ENCODE assay signal across 29 cellular contexts in genomic region chr16:30179195-30179594, GRCh38. TPM values are rescaled to one million over a fixed set of nuclear protein-coding genes. Genes with fewer than 3 reads are reported as not detected.
A peak's percentile ranks its signal among the peaks of the same experiment; 100 is the strongest.
DNase-seq lines count a peak whose midpoint lies in the region; ATAC-seq, FAIRE-seq and TF ChIP-seq lines count a peak whose summit lies in the region.
"Had no signal": no experiment of that assay in that cellular context is flagged by ENCODE, and none has a peak within 500 bp of the region (broad histone marks: within the 10 kb centered on the region; RNA-seq: fewer than 3 reads in every experiment).

No MANE protein-coding gene starts in this region.

- no peaks in the 10 kb centered on the region; a peak in 1 of 5 replicates for H3K27me3 ChIP-seq in HepG2 (ENCODE audit: control insufficient read depth in 1 of 2, insufficient read depth in 2 of 2, low read length in 2 of 2)
- no peaks in the 10 kb centered on the region for H3K27me3 ChIP-seq in right lobe of liver
- H3K27me3 ChIP-seq: BE2C; BLaER1; BLaER1 treated with 17β-estradiol and CSF1 and Interleukin-3, amounts not matched to agents 10 nM and 100 nM had no signal

- peaks cover 18% of the 10 kb centered on the region for H3K4me1 Mint-ChIP-seq in stimulated activated memory B cell treated with anti-CD40 and anti-IgM and Interleukin-4, amounts not matched to agents 10 μg/mL and 1 μg/mL and 100 μg/mL, for 72 hours

- TF ChIP-seq POLR2A in HepG2 (IDR thresholded peaks at IDR 0.05; ENCODE audit: insufficient read depth in 1 of 2, low read depth in 2 of 2, low read length in 2 of 2) = no peak
- TF ChIP-seq POLR2A in right lobe of liver (IDR thresholded peaks at IDR 0.05) = no peak

- POLR2A ChIA-PET in HepG2 (lab: Yijun Ruan, JAX) (interaction anchor here (0.8 kb wide), 1 partner anchor 8 kb away, joined by 3 read pairs; no protein-coding TSS in a partner anchor), HEK293T (lab: Yijun Ruan, JAX) (interaction anchor here (0.8 kb wide), 1 partner anchor 451 kb away, joined by 3 read pairs; no protein-coding TSS in a partner anchor)

- no peaks in the 10 kb centered on the region for H3K79me2 ChIP-seq in HepG2 (ENCODE audit: insufficient read depth, low read length)

- in situ Hi-C loops in HepG2 (cut with HindIII; ENCODE audit: extremely low pct_ligation_motif_present, low pct_unique_long_range_greater_than_20kb) = no loop called here

- TF ChIP-seq RAD21 in HepG2 (CRISPR knock-in tag; IDR thresholded peaks at IDR 0.05) = no peak

- H3K4me3 Mint-ChIP-seq in stimulated activated memory B cell treated with anti-CD40 and anti-IgM and Interleukin-4, amounts not matched to agents 10 μg/mL and 1 μg/mL and 100 μg/mL, for 72 hours = no peak overlapping the region
- H3K4me3 Mint-ChIP-seq: B cell; CD14-positive monocyte; CD4-positive, alpha-beta memory T cell; CD8-positive, alpha-beta memory T cell; CD8-positive, alpha-beta T cell had no signal

- DNase-seq in HepG2 (ENCODE audit: low spot score) = no peak
- no peak for DNase-seq in right lobe of liver
- DNase-seq in iPS-NIHi11 (ENCODE audit: low spot score) = no peak
- DNase-seq in HEK293T (ENCODE audit: extremely low spot score) = no peak
- DNase-seq: 8988T; ACHN; AML-193; C1 segment of cervical spinal cord; Caco-2; CD4-positive, alpha-beta memory T cell; CD4-positive, alpha-beta T cell; CD4-positive, CD25-positive, alpha-beta regulatory T cell; CD8-positive, alpha-beta memory T cell; CD8-positive, alpha-beta T cell; DMS 273 treated with DMSO at 0.1 percent for 48 hours; DND-41; EL had no signal

- FAIRE-seq in HepG2 (lab: Jason Lieb, UNC) = no peak
- FAIRE-seq: A204.1, A549, D721Med had no signal

- TF ChIP-seq CTCF in HepG2 (CRISPR knock-in tag; IDR thresholded peaks at IDR 0.05) (no peak), right lobe of liver (IDR thresholded peaks at IDR 0.05) (no peak), VCaP (conservative IDR thresholded peaks at IDR 0.05) (no peak)

- H3K36me3 ChIP-seq in HepG2 (replicated peaks in 1 of 2; ENCODE audit: control insufficient read depth in 1 of 2, insufficient read depth in 2 of 2, low read length in 2 of 2) (no peaks in the 10 kb centered on the region), right lobe of liver (no peaks in the 10 kb centered on the region)
- H3K36me3 ChIP-seq: BE2C, BLaER1 had no signal

- no peak for ATAC-seq in HepG2
- ATAC-seq in right lobe of liver = no peak
- no peak for ATAC-seq in stimulated activated memory B cell treated with anti-CD40 and anti-IgM and Interleukin-4, amounts not matched to agents 10 μg/mL and 1 μg/mL and 100 μg/mL, for 72 hours
- ATAC-seq: A549; CD8-positive, alpha-beta T cell had no signal

- WGBS in HepG2 (ENCODE audit: low lambda C conversion rate) = 77% methylated on average over 4 of the region's 4 CpGs
- WGBS in right lobe of liver (ENCODE audit: insufficient coverage, low coverage, low lambda C conversion rate, missing lambda C conversion rate) = 92% methylated on average over 2 of the region's 4 CpGs

- CTCF ChIA-PET in HepG2 (lab: Yijun Ruan, JAX; ENCODE audit: low intra/inter-chr PET ratio, low total read pairs) (no interaction called here), HEK293T (lab: Yijun Ruan, JAX) (no interaction called here)

- H3K9me3 Mint-ChIP-seq in stimulated activated memory B cell treated with anti-CD40 and anti-IgM and Interleukin-4, amounts not matched to agents 10 μg/mL and 1 μg/mL and 100 μg/mL, for 72 hours = no peaks in the 10 kb centered on the region
- H3K9me3 Mint-ChIP-seq: CD14-positive monocyte; CD4-positive, alpha-beta memory T cell; CD4-positive, alpha-beta T cell; CD4-positive, CD25-positive, alpha-beta regulatory T cell; CD8-positive, alpha-beta memory T cell; CD8-positive, alpha-beta T cell had no signal

- H2AFZ ChIP-seq in HepG2 (ENCODE audit: low read length) = no peak overlapping the region

- TF ChIP-seq EP300 in HepG2 (IDR thresholded peaks at IDR 0.05; ENCODE audit: low read depth in 2 of 2, low read length in 2 of 2) = no peak
- no peak for TF ChIP-seq EP300 in HepG2 (CRISPR knock-in tag; IDR thresholded peaks at IDR 0.05; ENCODE audit: borderline replicate concordance)

- H4K20me1 ChIP-seq in HepG2 (ENCODE audit: insufficient read depth, low read length) = no peaks in the 10 kb centered on the region
- H4K20me1 ChIP-seq: BLaER1 had no signal

- H3K9me3 ChIP-seq in HepG2 (ENCODE audit: low read length) = no peaks in the 10 kb centered on the region
- H3K9me3 ChIP-seq in right lobe of liver = no peaks in the 10 kb centered on the region
- H3K9me3 ChIP-seq: A549; BE2C; BLaER1; BLaER1 treated with 17β-estradiol and CSF1 and Interleukin-3, amounts not matched to agents 10 nM and 100 nM; Caco-2 had no signal

- peak overlapping the region; percentile 42 for H3K27ac Mint-ChIP-seq in stimulated activated memory B cell treated with anti-CD40 and anti-IgM and Interleukin-4, amounts not matched to agents 10 μg/mL and 1 μg/mL and 100 μg/mL, for 72 hours
- H3K27ac Mint-ChIP-seq: B cell; CD4-positive, alpha-beta memory T cell; CD4-positive, alpha-beta T cell; CD8-positive, alpha-beta T cell had no signal

- H3K4me1 ChIP-seq in HepG2 (ENCODE audit: insufficient read depth, low read length) (peaks cover 52% of the 10 kb centered on the region), right lobe of liver (no peaks in the 10 kb centered on the region)
- H3K4me1 ChIP-seq: Caco-2 had no signal

- H3K27ac ChIP-seq in HepG2 (ENCODE audit: extremely low read length, insufficient read depth, low read length) (no peak overlapping the region), right lobe of liver (no peak overlapping the region), VCaP (0 out of 2 replicates have a peak overlapping the region, but pooled peaks have one; percentile 18)
- H3K27ac ChIP-seq: 22Rv1; A549; BLaER1; BLaER1 treated with 17β-estradiol and CSF1 and Interleukin-3, amounts not matched to agents 10 nM and 100 nM; C4-2B had no signal

- H3K36me3 Mint-ChIP-seq in stimulated activated memory B cell treated with anti-CD40 and anti-IgM and Interleukin-4, amounts not matched to agents 10 μg/mL and 1 μg/mL and 100 μg/mL, for 72 hours = peaks cover 5% of the 10 kb centered on the region
- H3K36me3 Mint-ChIP-seq: CD14-positive monocyte had no signal

- intact Hi-C loops in HepG2 (cut with micrococcal nuclease; ENCODE audit: unreplicated experiment) = no loop called here
- intact Hi-C loops in right lobe of liver (cut with DNase I) = no loop called here

- BruUV-seq in HepG2 (replicated peaks; lab: Mats Ljungman, UMichigan) = no TSS peak

- no peak overlapping the region for H3K9ac ChIP-seq in HepG2 (ENCODE audit: insufficient read depth, low read depth, low read length)
- H3K9ac ChIP-seq: BLaER1; BLaER1 treated with 17β-estradiol and CSF1 and Interleukin-3, amounts not matched to agents 10 nM and 100 nM had no signal

- H3K4me2 ChIP-seq in HepG2 (ENCODE audit: low read depth, low read length) = no peak overlapping the region
- H3K4me2 ChIP-seq: A549; BLaER1; BLaER1 treated with 17β-estradiol and CSF1 and Interleukin-3, amounts not matched to agents 10 nM and 100 nM had no signal

- H3K4me3 ChIP-seq in HepG2 (replicated peaks in 1 of 3; ENCODE audit: insufficient read depth in 1 of 3, low read depth in 2 of 3, low read length in 3 of 3) (no peak overlapping the region), right lobe of liver (no peak overlapping the region)
- H3K4me3 ChIP-seq: A549; BLaER1; BLaER1 treated with 17β-estradiol and CSF1 and Interleukin-3, amounts not matched to agents 10 nM and 100 nM had no signal

- H3K27me3 Mint-ChIP-seq in stimulated activated memory B cell treated with anti-CD40 and anti-IgM and Interleukin-4, amounts not matched to agents 10 μg/mL and 1 μg/mL and 100 μg/mL, for 72 hours = no peaks in the 10 kb centered on the region
- H3K27me3 Mint-ChIP-seq: B cell; CD4-positive, alpha-beta memory T cell; CD4-positive, alpha-beta T cell had no signal

RNA-seq across cellular contexts. Expression of gene CORO1A, which starts 4.2 kb away (rescaled TPM):
- total RNA-seq in HepG2 (2016; rRNA removed; fragmentation: Illumina TruSeq; extraction: Trizol) (5.4 and 6.5 TPM in 2 replicates), right lobe of liver (10 to 100 TPM in 1 of 6 experiments, 1 to 10 TPM in 5; 7.0 to 15.2 (median 7.9) TPM)
- 1.5 and 2.3 TPM in 2 replicates for total RNA-seq in HepG2 (2016; cell fraction: cytosol; rRNA removed; fragmentation: Illumina TruSeq; extraction: Trizol; ENCODE audit: low read depth)
- 5.9 and 7.5 TPM in 2 replicates for total RNA-seq in HepG2 (2016; cell fraction: insoluble cytoplasmic fraction; rRNA removed; fragmentation: Illumina TruSeq; extraction: Trizol)
- 2.0 and 3.3 TPM in 2 replicates for total RNA-seq in HepG2 (2016; cell fraction: membrane; rRNA removed; fragmentation: Illumina TruSeq; extraction: Trizol)
- 2.5 and 3.5 TPM in 2 replicates for total RNA-seq in HepG2 (2016; cell fraction: nucleus; rRNA removed; fragmentation: Illumina TruSeq; extraction: Trizol)
- 9.5 and 12.9 TPM in 2 replicates for polyA plus RNA-seq in HepG2 (2011; rRNA removed)
- 10.4 and 20.0 TPM in 2 replicates for polyA plus RNA-seq in HepG2 (2011; cell fraction: cytosol; rRNA removed)
- polyA plus RNA-seq in HepG2 (2011; cell fraction: nucleus; rRNA removed) = 13.6 and 19.0 TPM in 2 replicates
- polyA plus RNA-seq in HepG2 (2012) = 2.5 and 4.0 TPM in 2 replicates
- 1.6 TPM in 2 replicates for polyA plus RNA-seq in HepG2 (2016; cell fraction: cytosol; fragmentation: Illumina TruSeq; extraction: Trizol; ENCODE audit: low read depth)
- polyA plus RNA-seq in HepG2 (2016; cell fraction: insoluble cytoplasmic fraction; fragmentation: Illumina TruSeq; extraction: Trizol; ENCODE audit: low read depth) = 7.6 and 10.2 TPM in 2 replicates
- 1.9 and 2.1 TPM in 2 replicates for polyA plus RNA-seq in HepG2 (2016; cell fraction: membrane; fragmentation: Illumina TruSeq; extraction: Trizol; ENCODE audit: low read depth)
- 4.7 and 5.6 TPM in 2 replicates for polyA plus RNA-seq in HepG2 (2016; cell fraction: nucleus; fragmentation: Illumina TruSeq; extraction: Trizol; ENCODE audit: insufficient read depth, low read depth)
- polyA minus RNA-seq in HepG2 (2011; rRNA and poly(A)+ RNA removed; ENCODE audit: low replicate concordance) = 0.94 and 16.6 TPM in 2 replicates
- 4.0 and 8.4 TPM in 2 replicates for polyA minus RNA-seq in HepG2 (2011; cell fraction: cytosol; rRNA and poly(A)+ RNA removed)
- 1.5 and 1.8 TPM in 2 replicates for polyA minus RNA-seq in HepG2 (2011; cell fraction: nucleus; rRNA and poly(A)+ RNA removed)

RNA-seq across cellular contexts. Expression of gene BOLA2B, which starts 14.3 kb away (rescaled TPM):
- total RNA-seq in HepG2 (2016; rRNA removed; fragmentation: Illumina TruSeq; extraction: Trizol) (295 and 354 TPM in 2 replicates), right lobe of liver (100 to 1,000 TPM in 1 of 6 experiments, 10 to 100 TPM in 5; 22.9 to 139 (median 25.6) TPM)
- total RNA-seq in HepG2 (2016; cell fraction: cytosol; rRNA removed; fragmentation: Illumina TruSeq; extraction: Trizol; ENCODE audit: low read depth) = 669 and 995 TPM in 2 replicates
- 323 and 362 TPM in 2 replicates for total RNA-seq in HepG2 (2016; cell fraction: insoluble cytoplasmic fraction; rRNA removed; fragmentation: Illumina TruSeq; extraction: Trizol)
- 463 and 614 TPM in 2 replicates for total RNA-seq in HepG2 (2016; cell fraction: membrane; rRNA removed; fragmentation: Illumina TruSeq; extraction: Trizol)
- 105 and 119 TPM in 2 replicates for total RNA-seq in HepG2 (2016; cell fraction: nucleus; rRNA removed; fragmentation: Illumina TruSeq; extraction: Trizol)
- polyA plus RNA-seq in HepG2 (2011; rRNA removed) = 63.8 and 97.0 TPM in 2 replicates
- 336 and 429 TPM in 2 replicates for polyA plus RNA-seq in HepG2 (2011; cell fraction: cytosol; rRNA removed)
- 218 and 326 TPM in 2 replicates for polyA plus RNA-seq in HepG2 (2011; cell fraction: nucleus; rRNA removed)
- polyA plus RNA-seq in HepG2 (2012) = 107 and 139 TPM in 2 replicates
- polyA plus RNA-seq in HepG2 (2016; cell fraction: cytosol; fragmentation: Illumina TruSeq; extraction: Trizol; ENCODE audit: low read depth) = 602 and 1,024 TPM in 2 replicates
- polyA plus RNA-seq in HepG2 (2016; cell fraction: insoluble cytoplasmic fraction; fragmentation: Illumina TruSeq; extraction: Trizol; ENCODE audit: low read depth) = 271 TPM in 2 replicates
- 365 and 503 TPM in 2 replicates for polyA plus RNA-seq in HepG2 (2016; cell fraction: membrane; fragmentation: Illumina TruSeq; extraction: Trizol; ENCODE audit: low read depth)
- polyA plus RNA-seq in HepG2 (2016; cell fraction: nucleus; fragmentation: Illumina TruSeq; extraction: Trizol; ENCODE audit: insufficient read depth, low read depth) = 177 and 200 TPM in 2 replicates
- 100 and 103 TPM in 2 replicates for polyA minus RNA-seq in HepG2 (2011; rRNA and poly(A)+ RNA removed; ENCODE audit: low replicate concordance)
- polyA minus RNA-seq in HepG2 (2011; cell fraction: cytosol; rRNA and poly(A)+ RNA removed) = 30.2 and 37.1 TPM in 2 replicates
- polyA minus RNA-seq in HepG2 (2011; cell fraction: nucleus; rRNA and poly(A)+ RNA removed) = 5.9 and 8.1 TPM in 2 replicates

RNA-seq across cellular contexts. Expression of gene SLX1A, which starts 14.5 kb away (rescaled TPM):
- total RNA-seq in HepG2 (2016; rRNA removed; fragmentation: Illumina TruSeq; extraction: Trizol) (13.4 and 37.1 TPM in 2 replicates), right lobe of liver (10 to 100 TPM; 15.5 to 83.2 (median 36.4) TPM)
- 16.4 and 16.8 TPM in 2 replicates for total RNA-seq in HepG2 (2016; cell fraction: cytosol; rRNA removed; fragmentation: Illumina TruSeq; extraction: Trizol; ENCODE audit: low read depth)
- 19.5 and 33.4 TPM in 2 replicates for total RNA-seq in HepG2 (2016; cell fraction: insoluble cytoplasmic fraction; rRNA removed; fragmentation: Illumina TruSeq; extraction: Trizol)
- total RNA-seq in HepG2 (2016; cell fraction: membrane; rRNA removed; fragmentation: Illumina TruSeq; extraction: Trizol) = 13.8 and 16.7 TPM in 2 replicates
- 24.9 and 28.6 TPM in 2 replicates for total RNA-seq in HepG2 (2016; cell fraction: nucleus; rRNA removed; fragmentation: Illumina TruSeq; extraction: Trizol)
- 9.1 and 12.0 TPM in 2 replicates for polyA plus RNA-seq in HepG2 (2011; rRNA removed)
- 9.7 and 26.5 TPM in 2 replicates for polyA plus RNA-seq in HepG2 (2011; cell fraction: cytosol; rRNA removed)
- 98.2 and 122 TPM in 2 replicates for polyA plus RNA-seq in HepG2 (2011; cell fraction: nucleus; rRNA removed)
- polyA plus RNA-seq in HepG2 (2012) = 29.1 and 36.0 TPM in 2 replicates
- 10.3 and 14.9 TPM in 2 replicates for polyA plus RNA-seq in HepG2 (2016; cell fraction: cytosol; fragmentation: Illumina TruSeq; extraction: Trizol; ENCODE audit: low read depth)
- polyA plus RNA-seq in HepG2 (2016; cell fraction: insoluble cytoplasmic fraction; fragmentation: Illumina TruSeq; extraction: Trizol; ENCODE audit: low read depth) = 4.6 and 8.2 TPM in 2 replicates
- 7.4 and 12.1 TPM in 2 replicates for polyA plus RNA-seq in HepG2 (2016; cell fraction: membrane; fragmentation: Illumina TruSeq; extraction: Trizol; ENCODE audit: low read depth)
- polyA plus RNA-seq in HepG2 (2016; cell fraction: nucleus; fragmentation: Illumina TruSeq; extraction: Trizol; ENCODE audit: insufficient read depth, low read depth) = 65.2 and 67.5 TPM in 2 replicates
- polyA minus RNA-seq in HepG2 (2011; rRNA and poly(A)+ RNA removed; ENCODE audit: low replicate concordance) = 5.1 and 5.8 TPM in 2 replicates
- 15.7 and 17.4 TPM in 2 replicates for polyA minus RNA-seq in HepG2 (2011; cell fraction: cytosol; rRNA and poly(A)+ RNA removed)
- polyA minus RNA-seq in HepG2 (2011; cell fraction: nucleus; rRNA and poly(A)+ RNA removed) = 26.7 and 31.3 TPM in 2 replicates

RNA-seq across cellular contexts. Expression of gene SULT1A3, which starts 19.9 kb away (rescaled TPM):
- total RNA-seq in HepG2 (2016; rRNA removed; fragmentation: Illumina TruSeq; extraction: Trizol) (20.7 and 28.3 TPM in 2 replicates), right lobe of liver (10 to 100 TPM in 5 of 6 experiments, 1 to 10 TPM in 1; 8.5 to 29.0 (median 11.9) TPM)
- 31.2 and 41.7 TPM in 2 replicates for total RNA-seq in HepG2 (2016; cell fraction: cytosol; rRNA removed; fragmentation: Illumina TruSeq; extraction: Trizol; ENCODE audit: low read depth)
- total RNA-seq in HepG2 (2016; cell fraction: insoluble cytoplasmic fraction; rRNA removed; fragmentation: Illumina TruSeq; extraction: Trizol) = 26.1 and 29.0 TPM in 2 replicates
- total RNA-seq in HepG2 (2016; cell fraction: membrane; rRNA removed; fragmentation: Illumina TruSeq; extraction: Trizol) = 40.2 and 51.3 TPM in 2 replicates
- total RNA-seq in HepG2 (2016; cell fraction: nucleus; rRNA removed; fragmentation: Illumina TruSeq; extraction: Trizol) = 33.7 and 38.6 TPM in 2 replicates
- polyA plus RNA-seq in HepG2 (2011; rRNA removed) = 15.4 and 21.0 TPM in 2 replicates
- 6.9 and 7.9 TPM in 2 replicates for polyA plus RNA-seq in HepG2 (2011; cell fraction: cytosol; rRNA removed)
- polyA plus RNA-seq in HepG2 (2011; cell fraction: nucleus; rRNA removed) = 48.9 and 57.0 TPM in 2 replicates
- 5.8 and 11.3 TPM in 2 replicates for polyA plus RNA-seq in HepG2 (2012)
- 22.7 and 37.8 TPM in 2 replicates for polyA plus RNA-seq in HepG2 (2016; cell fraction: cytosol; fragmentation: Illumina TruSeq; extraction: Trizol; ENCODE audit: low read depth)
- polyA plus RNA-seq in HepG2 (2016; cell fraction: insoluble cytoplasmic fraction; fragmentation: Illumina TruSeq; extraction: Trizol; ENCODE audit: low read depth) = 91.2 and 105 TPM in 2 replicates
- polyA plus RNA-seq in HepG2 (2016; cell fraction: membrane; fragmentation: Illumina TruSeq; extraction: Trizol; ENCODE audit: low read depth) = 42.3 and 49.8 TPM in 2 replicates
- 122 and 125 TPM in 2 replicates for polyA plus RNA-seq in HepG2 (2016; cell fraction: nucleus; fragmentation: Illumina TruSeq; extraction: Trizol; ENCODE audit: insufficient read depth, low read depth)
- 17.4 and 22.3 TPM in 2 replicates for polyA minus RNA-seq in HepG2 (2011; rRNA and poly(A)+ RNA removed; ENCODE audit: low replicate concordance)
- 4.7 and 4.8 TPM in 2 replicates for polyA minus RNA-seq in HepG2 (2011; cell fraction: cytosol; rRNA and poly(A)+ RNA removed)
- 13.1 and 14.5 TPM in 2 replicates for polyA minus RNA-seq in HepG2 (2011; cell fraction: nucleus; rRNA and poly(A)+ RNA removed)

RNA-seq across cellular contexts. Expression of gene MAPK3, which starts 56.2 kb away (rescaled TPM):
- total RNA-seq in HepG2 (2016; rRNA removed; fragmentation: Illumina TruSeq; extraction: Trizol) (27.7 and 32.5 TPM in 2 replicates), right lobe of liver (10 to 100 TPM in 5 of 6 experiments, 1 to 10 TPM in 1; 7.4 to 24.1 (median 16.0) TPM)
- 24.4 and 27.2 TPM in 2 replicates for total RNA-seq in HepG2 (2016; cell fraction: cytosol; rRNA removed; fragmentation: Illumina TruSeq; extraction: Trizol; ENCODE audit: low read depth)
- total RNA-seq in HepG2 (2016; cell fraction: insoluble cytoplasmic fraction; rRNA removed; fragmentation: Illumina TruSeq; extraction: Trizol) = 27.3 and 33.3 TPM in 2 replicates
- 32.8 and 33.8 TPM in 2 replicates for total RNA-seq in HepG2 (2016; cell fraction: membrane; rRNA removed; fragmentation: Illumina TruSeq; extraction: Trizol)
- total RNA-seq in HepG2 (2016; cell fraction: nucleus; rRNA removed; fragmentation: Illumina TruSeq; extraction: Trizol) = 12.2 and 14.0 TPM in 2 replicates
- polyA plus RNA-seq in HepG2 (2011; rRNA removed) = 168 and 206 TPM in 2 replicates
- 105 and 131 TPM in 2 replicates for polyA plus RNA-seq in HepG2 (2011; cell fraction: cytosol; rRNA removed)
- 199 and 240 TPM in 2 replicates for polyA plus RNA-seq in HepG2 (2011; cell fraction: nucleus; rRNA removed)
- polyA plus RNA-seq in HepG2 (2012) = 81.8 and 84.6 TPM in 2 replicates
- polyA plus RNA-seq in HepG2 (2016; cell fraction: cytosol; fragmentation: Illumina TruSeq; extraction: Trizol; ENCODE audit: low read depth) = 52.0 and 57.0 TPM in 2 replicates
- polyA plus RNA-seq in HepG2 (2016; cell fraction: insoluble cytoplasmic fraction; fragmentation: Illumina TruSeq; extraction: Trizol; ENCODE audit: low read depth) = 71.9 and 74.1 TPM in 2 replicates
- polyA plus RNA-seq in HepG2 (2016; cell fraction: membrane; fragmentation: Illumina TruSeq; extraction: Trizol; ENCODE audit: low read depth) = 68.0 and 70.1 TPM in 2 replicates
- 55.9 and 63.0 TPM in 2 replicates for polyA plus RNA-seq in HepG2 (2016; cell fraction: nucleus; fragmentation: Illumina TruSeq; extraction: Trizol; ENCODE audit: insufficient read depth, low read depth)
- 46.5 and 80.5 TPM in 2 replicates for polyA minus RNA-seq in HepG2 (2011; rRNA and poly(A)+ RNA removed; ENCODE audit: low replicate concordance)
- 28.9 and 31.8 TPM in 2 replicates for polyA minus RNA-seq in HepG2 (2011; cell fraction: cytosol; rRNA and poly(A)+ RNA removed)
- 31.0 and 39.2 TPM in 2 replicates for polyA minus RNA-seq in HepG2 (2011; cell fraction: nucleus; rRNA and poly(A)+ RNA removed)
